ENCODE assay signal across 9 cellular contexts in the genomic region with DNA sequence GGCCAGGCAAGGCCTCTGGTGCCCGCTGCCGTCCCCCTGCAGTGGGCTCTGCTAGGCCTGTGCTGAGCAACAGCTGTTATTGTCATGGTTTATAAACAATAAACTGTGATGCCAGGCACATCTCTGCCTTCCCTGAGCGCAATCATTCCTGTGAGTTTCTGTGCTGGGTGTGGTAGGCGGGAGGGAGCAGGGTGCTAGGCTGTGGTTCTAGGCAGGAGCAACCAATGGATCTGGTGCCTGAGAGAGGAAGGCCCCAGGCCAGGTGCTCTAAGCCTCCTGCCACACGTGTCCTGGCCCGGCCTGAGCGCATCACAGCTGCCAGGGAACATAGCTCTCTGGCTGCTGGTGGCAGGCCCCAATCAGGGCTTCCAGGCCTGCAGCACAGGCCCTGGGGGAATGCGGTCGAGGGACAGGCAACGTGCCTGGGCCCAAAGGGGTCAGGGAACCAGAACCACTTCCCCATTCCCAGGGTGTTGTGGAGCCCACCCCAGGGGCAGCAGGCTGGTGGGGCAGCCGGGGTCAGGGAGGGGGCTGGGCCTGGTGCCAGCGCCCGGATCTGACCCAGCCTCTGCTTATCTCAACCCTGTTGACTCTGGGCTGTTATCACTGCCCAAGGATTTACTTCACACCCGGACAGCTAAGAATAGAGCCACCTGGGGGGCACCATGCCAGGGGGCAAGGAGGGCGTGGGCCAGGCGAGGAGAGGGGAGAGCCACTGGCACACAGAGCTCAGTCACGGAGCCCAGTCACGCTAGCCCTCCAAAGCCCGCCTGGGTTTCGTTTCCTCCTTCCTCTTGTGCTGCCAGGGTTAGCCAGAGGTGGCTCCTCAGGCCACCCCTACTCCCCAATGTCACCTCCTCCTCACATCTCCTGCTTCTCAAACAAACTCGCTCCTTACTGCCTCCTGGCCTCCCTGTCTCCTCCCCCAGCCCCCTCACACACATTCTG. TPM values are rescaled to one million over a fixed set of nuclear protein-coding genes. Genes with fewer than 3 reads are reported as not detected.
A peak's percentile ranks its signal among the peaks of the same experiment; 100 is the strongest.
DNase-seq lines count a peak whose midpoint lies in the region; ATAC-seq and TF ChIP-seq lines count a peak whose summit lies in the region.
"Had no signal": no experiment of that assay in that cellular context is flagged by ENCODE, and none has a peak within 500 bp of the region (broad histone marks: within the 10 kb centered on the region; RNA-seq: fewer than 3 reads in every experiment).

No MANE protein-coding gene starts in this region.

- no peaks in the 10 kb centered on the region for H3K27me3 ChIP-seq in PC-3 (ENCODE audit: low read length)
- H3K27me3 ChIP-seq in iPS-20b (ENCODE audit: insufficient read depth, low read length) = no peaks in the 10 kb centered on the region
- H3K27me3 ChIP-seq: dorsolateral prefrontal cortex had no signal

- no peaks in the 10 kb centered on the region for H3K4me1 ChIP-seq in HEK293 (ENCODE audit: control insufficient read depth, insufficient read depth, low read length)
- no peaks in the 10 kb centered on the region for H3K4me1 ChIP-seq in PC-3 (ENCODE audit: insufficient read depth, low read length)
- H3K4me1 ChIP-seq in iPS-20b (ENCODE audit: insufficient read depth, low read length) = peaks cover 11% of the 10 kb centered on the region; the same call in 1 of the 2 replicates

- no peaks in the 10 kb centered on the region for H3K79me2 ChIP-seq in PC-3 (ENCODE audit: low read length)

- H3K9me2 ChIP-seq in PC-3 (replicated peaks; ENCODE audit: low read length) = no peaks in the 10 kb centered on the region

- DNase-seq in PC-3 (no peak), SK-N-DZ (ENCODE audit: low spot score) (no peak), activated gamma-delta T cell treated with Interleukin-2 at 50 U/mL for 16 hours (no peak), NCI-H2107 treated with DMSO at 0.1 percent for 48 hours (lab: John Stamatoyannopoulos, UW; ENCODE audit: unreplicated experiment) (no peak), NCI-H1417 treated with DMSO at 0.1 percent for 48 hours (lab: John Stamatoyannopoulos, UW) (no peak)

- H3K9ac ChIP-seq in PC-3 (ENCODE audit: low read length) = no peak overlapping the region
- peak overlapping the region; percentile 2 for H3K9ac ChIP-seq in iPS-20b (ENCODE audit: low read depth, low read length)

- CTCF ChIA-PET in HEK293 (lab: Yijun Ruan, JAX) (interaction anchor here (1.0 to 4.4 kb wide), 3 partner anchors 8 to 22 kb away, joined by 4 to 21 read pairs (median 15); a partner anchor contains a TSS), PC-3 (lab: Charles Lee) (no interaction called here)

- H3K4me3 ChIP-seq in HEK293 (ENCODE audit: low read depth, low read length) (no peak overlapping the region), PC-3 (ENCODE audit: low read length) (no peak overlapping the region), iPS-20b (ENCODE audit: low read length) (no peak overlapping the region)
- H3K4me3 ChIP-seq: dorsolateral prefrontal cortex had no signal

- no peaks in the 10 kb centered on the region for H3K36me3 ChIP-seq in HEK293 (ENCODE audit: control insufficient read depth in 2 of 2, insufficient read depth in 1 of 2, low read length in 2 of 2)
- H3K36me3 ChIP-seq in PC-3 (ENCODE audit: low read depth, low read length) = no peaks in the 10 kb centered on the region
- peaks cover 10% of the 10 kb centered on the region; the same call in 1 of the 2 replicates for H3K36me3 ChIP-seq in iPS-20b (ENCODE audit: insufficient read depth, low read depth, low read length)

- ATAC-seq in GM18858 (IDR thresholded peaks at IDR 0.05; ENCODE audit: unreplicated experiment) (peak; percentile 66), PC-3 (peak; percentile 16; the same call in 1 of the 2 replicates)

- no peak overlapping the region for H3K4me2 ChIP-seq in PC-3 (ENCODE audit: low read length)

- H3K9me3 ChIP-seq in HEK293 (ENCODE audit: control insufficient read depth, insufficient read depth, low read depth, low read length) (no peaks in the 10 kb centered on the region), PC-3 (ENCODE audit: low read length) (no peaks in the 10 kb centered on the region), iPS-20b (ENCODE audit: insufficient read depth, low read depth, low read length) (no peaks in the 10 kb centered on the region)

- intact Hi-C loops in PC-3 (cut with micrococcal nuclease) = no loop called here

- BruUV-seq in PC-3 (replicated peaks; lab: Mats Ljungman, UMichigan) = no TSS peak

- H4K20me1 ChIP-seq in PC-3 (ENCODE audit: low read length) = no peaks in the 10 kb centered on the region

- POLR2A ChIA-PET in HEK293 (lab: Yijun Ruan, JAX) (no interaction called here), PC-3 (lab: Charles Lee; ENCODE audit: unreplicated experiment) (interaction anchor here (0.6 kb wide), 1 partner anchor 16 kb away, joined by 5 read pairs; no protein-coding TSS in a partner anchor)

- H3F3A ChIP-seq in PC-3 (ENCODE audit: low read length, unreplicated experiment) = peaks cover 3% of the 10 kb centered on the region

- no peak overlapping the region for H3K27ac ChIP-seq in HEK293 (ENCODE audit: extremely low read depth, low read depth, low read length)
- no peak overlapping the region for H3K27ac ChIP-seq in PC-3 (ENCODE audit: low read length)
- no peak overlapping the region for H3K27ac ChIP-seq in iPS-20b (ENCODE audit: low read length)

- no peak for TF ChIP-seq CTCF in HEK293 (tag by site-specific recombination; IDR thresholded peaks at IDR 0.05)
- TF ChIP-seq CTCF in PC-3 (conservative IDR thresholded peaks at IDR 0.05; ENCODE audit: low read depth, low read length) = no peak

- no peak overlapping the region for H2AFZ ChIP-seq in PC-3 (ENCODE audit: low read length)

TF ChIP-seq in HEK293, 187 proteins besides CTCF, POLR2A, EP300 and RAD21 (continues in another document):
- TF ChIP-seq ZNF174 (tag by site-specific recombination; IDR thresholded peaks at IDR 0.05) (no peak), ZNF658 (tag by site-specific recombination; IDR thresholded peaks at IDR 0.05) (no peak), ZNF426 (tag by site-specific recombination; IDR thresholded peaks at IDR 0.05) (no peak), ZIC2 (tag by site-specific recombination; IDR thresholded peaks at IDR 0.05) (no peak), ZNF423 (tag by site-specific recombination; IDR thresholded peaks at IDR 0.05) (no peak), ZNF585B (tag by site-specific recombination; IDR thresholded peaks at IDR 0.05) (no peak), ZFHX2 (tag by site-specific recombination; conservative IDR thresholded peaks at IDR 0.05) (peak; percentile 69), EGR2 (tag by site-specific recombination; IDR thresholded peaks at IDR 0.05; ENCODE audit: low read depth) (peak; percentile 77), GLIS2 (tag by site-specific recombination; IDR thresholded peaks at IDR 0.05) (0 out of 2 replicates have a peak, but pooled peaks have one; percentile 6), HOXC10 (CRISPR knock-in tag; IDR thresholded peaks at IDR 0.05) (no peak), ZNF2 (tag by site-specific recombination; IDR thresholded peaks at IDR 0.05) (no peak)
- TF ChIP-seq, protein P1, sequence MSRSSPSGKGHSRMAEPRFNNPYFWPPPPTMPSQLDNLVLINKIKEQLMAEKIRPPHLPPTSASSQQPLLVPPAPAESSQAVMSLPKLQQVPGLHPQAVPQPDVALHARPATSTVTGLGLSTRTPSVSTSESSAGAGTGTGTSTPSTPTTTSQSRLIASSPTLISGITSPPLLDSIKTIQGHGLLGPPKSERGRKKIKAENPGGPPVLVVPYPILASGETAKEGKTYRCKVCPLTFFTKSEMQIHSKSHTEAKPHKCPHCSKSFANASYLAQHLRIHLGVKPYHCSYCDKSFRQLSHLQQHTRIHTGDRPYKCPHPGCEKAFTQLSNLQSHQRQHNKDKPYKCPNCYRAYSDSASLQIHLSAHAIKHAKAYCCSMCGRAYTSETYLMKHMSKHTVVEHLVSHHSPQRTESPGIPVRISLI (tag by site-specific recombination; IDR thresholded peaks at IDR 0.05) = no peak
- TF ChIP-seq, protein P2, sequence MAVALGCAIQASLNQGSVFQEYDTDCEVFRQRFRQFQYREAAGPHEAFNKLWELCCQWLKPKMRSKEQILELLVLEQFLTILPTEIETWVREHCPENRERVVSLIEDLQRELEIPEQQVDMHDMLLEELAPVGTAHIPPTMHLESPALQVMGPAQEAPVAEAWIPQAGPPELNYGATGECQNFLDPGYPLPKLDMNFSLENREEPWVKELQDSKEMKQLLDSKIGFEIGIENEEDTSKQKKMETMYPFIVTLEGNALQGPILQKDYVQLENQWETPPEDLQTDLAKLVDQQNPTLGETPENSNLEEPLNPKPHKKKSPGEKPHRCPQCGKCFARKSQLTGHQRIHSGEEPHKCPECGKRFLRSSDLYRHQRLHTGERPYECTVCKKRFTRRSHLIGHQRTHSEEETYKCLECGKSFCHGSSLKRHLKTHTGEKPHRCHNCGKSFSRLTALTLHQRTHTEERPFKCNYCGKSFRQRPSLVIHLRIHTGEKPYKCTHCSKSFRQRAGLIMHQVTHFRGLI (tag by site-specific recombination; IDR thresholded peaks at IDR 0.05) = no peak
- TF ChIP-seq, protein P3, sequence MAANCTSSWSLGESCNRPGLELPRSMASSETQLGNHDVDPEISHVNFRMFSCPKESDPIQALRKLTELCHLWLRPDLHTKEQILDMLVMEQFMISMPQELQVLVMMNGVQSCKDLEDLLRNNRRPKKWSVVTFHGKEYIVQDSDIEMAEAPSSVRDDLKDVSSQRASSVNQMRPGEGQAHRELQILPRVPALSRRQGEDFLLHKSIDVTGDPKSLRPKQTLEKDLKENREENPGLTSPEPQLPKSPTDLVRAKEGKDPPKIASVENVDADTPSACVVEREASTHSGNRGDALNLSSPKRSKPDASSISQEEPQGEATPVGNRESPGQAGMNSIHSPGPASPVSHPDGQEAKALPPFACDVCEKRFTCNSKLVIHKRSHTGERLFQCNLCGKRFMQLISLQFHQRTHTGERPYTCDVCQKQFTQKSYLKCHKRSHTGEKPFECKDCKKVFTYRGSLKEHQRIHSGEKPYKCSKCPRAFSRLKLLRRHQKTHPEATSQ (tag by site-specific recombination; IDR thresholded peaks at IDR 0.05) = no peak

RNA-seq across cellular contexts. Expression of a gene that starts 11.5 kb away (rescaled TPM):
- total RNA-seq in PC-3 (2014; rRNA removed) = 4.1 and 5.4 TPM in 2 replicates
- polyA plus RNA-seq in SK-N-DZ (2014; cell fraction: cytosol; rRNA removed) = 14.8 and 16.9 TPM in 2 replicates
- polyA plus RNA-seq in SK-N-DZ (2014; cell fraction: nucleus; rRNA removed) = 40.2 and 65.8 TPM in 2 replicates

RNA-seq across cellular contexts. Expression of a gene that starts 12.0 kb away (rescaled TPM):
- 241 and 257 TPM in 2 replicates for total RNA-seq in PC-3 (2014; rRNA removed)
- polyA plus RNA-seq in SK-N-DZ (2014; cell fraction: cytosol; rRNA removed) = 134 and 157 TPM in 2 replicates
- polyA plus RNA-seq in SK-N-DZ (2014; cell fraction: nucleus; rRNA removed) = 147 and 176 TPM in 2 replicates

RNA-seq across cellular contexts. Expression of a gene that starts 22.6 kb away (rescaled TPM):
- total RNA-seq in PC-3 (2014; rRNA removed) = 12.0 and 13.0 TPM in 2 replicates
- 18.6 and 19.3 TPM in 2 replicates for polyA plus RNA-seq in SK-N-DZ (2014; cell fraction: cytosol; rRNA removed)
- polyA plus RNA-seq in SK-N-DZ (2014; cell fraction: nucleus; rRNA removed) = 161 and 164 TPM in 2 replicates

RNA-seq across cellular contexts. Expression of a gene that starts 23.4 kb away (rescaled TPM):
- 141 and 152 TPM in 2 replicates for total RNA-seq in PC-3 (2014; rRNA removed)
- polyA plus RNA-seq in SK-N-DZ (2014; cell fraction: cytosol; rRNA removed) = 83.7 and 106 TPM in 2 replicates
- 77.1 and 99.5 TPM in 2 replicates for polyA plus RNA-seq in SK-N-DZ (2014; cell fraction: nucleus; rRNA removed)

RNA-seq across cellular contexts. Expression of a gene that starts 44.8 kb away (rescaled TPM):
- total RNA-seq in PC-3 (2014; rRNA removed) = 53.6 and 74.3 TPM in 2 replicates
- 102 and 118 TPM in 2 replicates for polyA plus RNA-seq in SK-N-DZ (2014; cell fraction: cytosol; rRNA removed)
- 110 and 199 TPM in 2 replicates for polyA plus RNA-seq in SK-N-DZ (2014; cell fraction: nucleus; rRNA removed)
